In genomic region chr13:77425705-77426104, GRCh38 we compare ENCODE assay signal across 25 cellular contexts.
"Had no signal": no experiment of that assay in that cellular context is flagged by ENCODE, and none has a peak within 500 bp of the region (broad histone marks: within the 10 kb centered on the region; RNA-seq: fewer than 3 reads in every experiment).

No MANE protein-coding gene starts in this region.

- H3K9me3 Mint-ChIP-seq: activated B cell treated with CpG ODN at 0.5 μM for 24 hours; activated CD4-positive, alpha-beta T cell treated with anti-CD3 and anti-CD28 coated beads, Interleukin-2, amount 10 ng/mL, durations not matched to agents 24 days and 14 days; T-helper 1 cell treated with Interleukin-12 subunit alpha and Interleukin-12 subunit beta and Interleukin-4 antibody, amounts not matched to agents 30 μg/mL and 1 μg/mL, for 36 hours had no signal

- H3K27ac Mint-ChIP-seq: activated B cell treated with CpG ODN at 0.5 μM for 24 hours; activated CD4-positive, alpha-beta T cell treated with anti-CD3 and anti-CD28 coated beads, Interleukin-2, amount 10 ng/mL, durations not matched to agents 24 days and 14 days; activated naive CD4-positive, alpha-beta T cell treated with anti-CD3 and anti-CD28 coated beads, Interleukin-2, amount 50 U/mL, for 72 hours; activated naive CD8-positive, alpha-beta T cell treated with anti-CD3 and anti-CD28 coated beads, Interleukin-2, amount 50 U/mL, for 24 hours; brain; T-helper 1 cell treated with Interleukin-12 subunit alpha and Interleukin-12 subunit beta and Interleukin-4 antibody, amounts not matched to agents 30 μg/mL and 1 μg/mL, for 36 hours had no signal

- DNase-seq: activated B cell treated with CpG ODN at 0.5 μM for 24 hours; activated CD4-positive, alpha-beta T cell treated with anti-CD3 and anti-CD28 coated beads for 1 hour; activated CD4-positive, alpha-beta T cell treated with anti-CD3 and anti-CD28 coated beads, Interleukin-2, amount 10 ng/mL, durations not matched to agents 24 days and 14 days; activated CD4-positive, alpha-beta T cell treated with anti-CD3 and anti-CD28 coated beads, Interleukin-2, amount 50 U/mL, for 48 hours; activated CD8-positive, alpha-beta memory T cell treated with anti-CD3 and anti-CD28 coated beads for 24 hours; activated effector memory CD4-positive, alpha-beta T cell treated with anti-CD3 and anti-CD28 coated beads, Interleukin-2, amount 50 U/mL, for 16 hours; activated naive CD4-positive, alpha-beta T cell treated with Interleukin-2 at 50 U/mL for 16 hours; activated naive CD8-positive, alpha-beta T cell treated with anti-CD3 and anti-CD28 coated beads, Interleukin-2, amount 50 U/mL, for 24 hours; activated T-cell treated with anti-CD3 and anti-CD28 coated beads, Interleukin-2, amount 50 U/mL, for 4 hours; amygdala; Kasumi-1; NCI-H1092; NCI-H1417; NCI-H2029; NCI-H2107; NCI-H2171 treated with DMSO at 0.1 percent for 48 hours; NCI-H226; NCI-H526; NCI-H774; PC-3; SHP77 treated with DMSO at 0.1 percent for 48 hours had no signal

- H3K4me3 ChIP-seq: cardiac muscle cell had no signal

- H3K4me1 Mint-ChIP-seq: brain had no signal

- H3K4me3 Mint-ChIP-seq: activated B cell treated with CpG ODN at 0.5 μM for 24 hours; activated CD4-positive, alpha-beta T cell treated with anti-CD3 and anti-CD28 coated beads, Interleukin-2, amount 10 ng/mL, durations not matched to agents 24 days and 14 days; activated naive CD8-positive, alpha-beta T cell treated with anti-CD3 and anti-CD28 coated beads, Interleukin-2, amount 50 U/mL, for 24 hours; activated T-cell treated with anti-CD3 and anti-CD28 coated beads, Interleukin-2, amount 50 U/mL, for 4 hours; brain; T-helper 1 cell treated with Interleukin-12 subunit alpha and Interleukin-12 subunit beta and Interleukin-4 antibody, amounts not matched to agents 30 μg/mL and 1 μg/mL, for 36 hours had no signal

- H3K27me3 ChIP-seq: cardiac muscle cell had no signal

- H3K27ac ChIP-seq: cardiac muscle cell had no signal

- H3K36me3 ChIP-seq: cardiac muscle cell had no signal

- H3K27me3 Mint-ChIP-seq: activated B cell treated with CpG ODN at 0.5 μM for 24 hours; activated naive CD8-positive, alpha-beta T cell treated with anti-CD3 and anti-CD28 coated beads, Interleukin-2, amount 50 U/mL, for 24 hours; brain had no signal

- ATAC-seq: activated naive CD4-positive, alpha-beta T cell treated with anti-CD3 and anti-CD28 coated beads, Interleukin-2, amount 50 U/mL, for 72 hours; activated naive CD8-positive, alpha-beta T cell treated with anti-CD3 and anti-CD28 coated beads, Interleukin-2, amount 50 U/mL, for 24 hours; activated T-cell treated with anti-CD3 and anti-CD28 coated beads, Interleukin-2, amount 50 U/mL, for 4 hours; PC-3 had no signal

- H3K36me3 Mint-ChIP-seq: activated naive CD4-positive, alpha-beta T cell treated with anti-CD3 and anti-CD28 coated beads, Interleukin-2, amount 50 U/mL, for 72 hours; brain had no signal
